Comparison of ENCODE assay signal across 1 cellular context in the genomic region with DNA sequence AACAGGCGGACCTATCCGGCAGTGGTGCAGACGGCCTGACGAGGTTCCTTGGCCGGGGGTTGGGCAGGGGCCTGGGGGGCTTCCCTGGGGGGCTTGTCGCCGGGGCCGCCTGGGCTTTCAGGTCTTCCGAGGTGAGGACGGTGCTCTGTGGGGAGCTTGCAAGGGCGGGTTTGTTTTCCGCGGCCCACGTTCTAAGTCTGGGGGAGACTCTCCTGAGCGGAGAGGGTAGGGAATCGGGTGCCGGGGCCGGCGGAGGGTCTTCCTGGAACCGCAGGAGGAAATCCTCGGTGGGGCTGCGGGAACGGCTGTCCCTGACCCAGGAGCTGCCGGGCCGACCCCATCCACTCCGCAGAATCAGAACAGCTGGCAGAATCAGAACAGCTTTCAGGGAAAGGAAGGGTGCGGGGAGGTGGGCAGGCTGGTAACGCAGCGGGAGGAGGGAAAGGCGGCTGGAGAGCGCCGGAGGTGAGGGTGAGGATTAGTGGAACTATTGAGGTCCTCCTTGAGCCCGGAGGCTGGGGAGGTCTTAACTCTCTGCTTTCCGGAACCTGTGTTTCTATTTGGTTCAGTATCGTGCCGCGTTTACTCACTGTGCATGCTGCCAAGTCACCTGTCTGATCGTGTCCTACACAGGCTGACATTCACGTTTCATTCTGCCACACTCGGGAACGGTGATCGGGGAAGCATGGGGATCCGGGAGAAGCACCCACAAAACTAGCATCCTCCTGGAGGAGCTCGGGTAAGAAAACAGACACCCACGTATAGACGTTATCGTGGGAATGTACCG.
TF ChIP-seq lines count a peak whose summit lies in the region.

No MANE protein-coding gene starts in this region.

TF ChIP-seq in HepG2, 621 proteins besides CTCF, POLR2A, EP300 and RAD21 (continued from another document and continues in another):
- TF ChIP-seq, protein P1, sequence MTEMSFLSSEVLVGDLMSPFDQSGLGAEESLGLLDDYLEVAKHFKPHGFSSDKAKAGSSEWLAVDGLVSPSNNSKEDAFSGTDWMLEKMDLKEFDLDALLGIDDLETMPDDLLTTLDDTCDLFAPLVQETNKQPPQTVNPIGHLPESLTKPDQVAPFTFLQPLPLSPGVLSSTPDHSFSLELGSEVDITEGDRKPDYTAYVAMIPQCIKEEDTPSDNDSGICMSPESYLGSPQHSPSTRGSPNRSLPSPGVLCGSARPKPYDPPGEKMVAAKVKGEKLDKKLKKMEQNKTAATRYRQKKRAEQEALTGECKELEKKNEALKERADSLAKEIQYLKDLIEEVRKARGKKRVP (CRISPR knock-in tag; IDR thresholded peaks at IDR 0.05) = 0 out of 4 replicates have a peak, but pooled peaks of 1 of the 2 experiments have one; percentile 12
- TF ChIP-seq HNRNPL (IDR thresholded peaks at IDR 0.05; ENCODE audit: low read depth, low read length) (no peak), HNRNPK (IDR thresholded peaks at IDR 0.05; ENCODE audit: low read depth, low read length, poor library complexity, severe bottlenecking) (no peak), ZNF318 (CRISPR knock-in tag; IDR thresholded peaks at IDR 0.05) (no peak), ZBTB42 (CRISPR knock-in tag; IDR thresholded peaks at IDR 0.05) (peak; percentile 45; the same call in 1 of the 2 replicates), MEF2D (CRISPR knock-in tag; IDR thresholded peaks at IDR 0.05) (peak; percentile 48; the same call in 1 of the 2 replicates), ZSCAN29 (CRISPR knock-in tag; conservative IDR thresholded peaks at IDR 0.05) (no peak), ZNF577 (CRISPR knock-in tag; IDR thresholded peaks at IDR 0.05; ENCODE audit: borderline replicate concordance, low read depth) (no peak), ZNF607 (CRISPR knock-in tag; IDR thresholded peaks at IDR 0.05; ENCODE audit: borderline replicate concordance) (peak; percentile 40; the same call in 1 of the 2 replicates), KDM5A (IDR thresholded peaks at IDR 0.05; ENCODE audit: borderline replicate concordance, low read length) (peak; percentile 92), ZKSCAN5 (CRISPR knock-in tag; IDR thresholded peaks at IDR 0.05) (peak; percentile 72; the same call in 1 of the 2 replicates), ASH2L (IDR thresholded peaks at IDR 0.05; ENCODE audit: insufficient read length, low read depth, low read length) (peak; percentile 75), ARNT2 (CRISPR knock-in tag; IDR thresholded peaks at IDR 0.05; ENCODE audit: low read depth) (0 out of 2 replicates have a peak, but pooled peaks have one; percentile 15), IRF2 (CRISPR knock-in tag; IDR thresholded peaks at IDR 0.05) (no peak), HINFP (CRISPR knock-in tag; IDR thresholded peaks at IDR 0.05; ENCODE audit: low read depth) (no peak), YEATS4 (CRISPR knock-in tag; IDR thresholded peaks at IDR 0.05; ENCODE audit: borderline replicate concordance) (0 out of 2 replicates have a peak, but pooled peaks have one; percentile 13), FOXJ3 (CRISPR knock-in tag; IDR thresholded peaks at IDR 0.05; ENCODE audit: borderline replicate concordance) (no peak), ZBTB43 (CRISPR knock-in tag; conservative IDR thresholded peaks at IDR 0.05) (0 out of 2 replicates have a peak, but pooled peaks have one; percentile 7), JDP2 (CRISPR knock-in tag; IDR thresholded peaks at IDR 0.05; ENCODE audit: borderline replicate concordance) (no peak), NCOR1 (IDR thresholded peaks at IDR 0.05; ENCODE audit: borderline replicate concordance, low read length) (peak; percentile 37; the same call in 1 of the 2 replicates), ZBTB26 (CRISPR knock-in tag; IDR thresholded peaks at IDR 0.05; ENCODE audit: borderline replicate concordance) (no peak), FIP1L1 (IDR thresholded peaks at IDR 0.05; ENCODE audit: borderline replicate concordance, insufficient read depth, low read depth, low read length) (no peak)
- TF ChIP-seq, protein P2, sequence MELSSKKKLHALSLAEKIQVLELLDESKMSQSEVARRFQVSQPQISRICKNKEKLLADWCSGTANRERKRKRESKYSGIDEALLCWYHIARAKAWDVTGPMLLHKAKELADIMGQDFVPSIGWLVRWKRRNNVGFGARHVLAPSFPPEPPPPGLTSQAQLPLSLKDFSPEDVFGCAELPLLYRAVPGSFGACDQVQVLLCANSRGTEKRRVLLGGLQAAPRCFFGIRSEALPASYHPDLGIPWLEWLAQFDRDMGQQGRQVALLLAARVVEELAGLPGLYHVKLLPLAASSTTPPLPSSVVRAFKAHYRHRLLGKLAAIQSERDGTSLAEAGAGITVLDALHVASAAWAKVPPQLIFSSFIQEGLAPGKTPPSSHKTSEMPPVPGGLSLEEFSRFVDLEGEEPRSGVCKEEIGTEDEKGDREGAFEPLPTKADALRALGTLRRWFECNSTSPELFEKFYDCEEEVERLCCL (CRISPR knock-in tag; IDR thresholded peaks at IDR 0.05; ENCODE audit: borderline replicate concordance) = no peak
- TF ChIP-seq, protein P3, sequence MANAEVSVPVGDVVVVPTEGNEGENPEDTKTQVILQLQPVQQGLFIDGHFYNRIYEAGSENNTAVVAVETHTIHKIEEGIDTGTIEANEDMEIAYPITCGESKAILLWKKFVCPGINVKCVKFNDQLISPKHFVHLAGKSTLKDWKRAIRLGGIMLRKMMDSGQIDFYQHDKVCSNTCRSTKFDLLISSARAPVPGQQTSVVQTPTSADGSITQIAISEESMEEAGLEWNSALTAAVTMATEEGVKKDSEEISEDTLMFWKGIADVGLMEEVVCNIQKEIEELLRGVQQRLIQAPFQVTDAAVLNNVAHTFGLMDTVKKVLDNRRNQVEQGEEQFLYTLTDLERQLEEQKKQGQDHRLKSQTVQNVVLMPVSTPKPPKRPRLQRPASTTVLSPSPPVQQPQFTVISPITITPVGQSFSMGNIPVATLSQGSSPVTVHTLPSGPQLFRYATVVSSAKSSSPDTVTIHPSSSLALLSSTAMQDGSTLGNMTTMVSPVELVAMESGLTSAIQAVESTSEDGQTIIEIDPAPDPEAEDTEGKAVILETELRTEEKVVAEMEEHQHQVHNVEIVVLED (CRISPR knock-in tag; IDR thresholded peaks at IDR 0.05; ENCODE audit: borderline replicate concordance) = no peak
- TF ChIP-seq, protein P4, sequence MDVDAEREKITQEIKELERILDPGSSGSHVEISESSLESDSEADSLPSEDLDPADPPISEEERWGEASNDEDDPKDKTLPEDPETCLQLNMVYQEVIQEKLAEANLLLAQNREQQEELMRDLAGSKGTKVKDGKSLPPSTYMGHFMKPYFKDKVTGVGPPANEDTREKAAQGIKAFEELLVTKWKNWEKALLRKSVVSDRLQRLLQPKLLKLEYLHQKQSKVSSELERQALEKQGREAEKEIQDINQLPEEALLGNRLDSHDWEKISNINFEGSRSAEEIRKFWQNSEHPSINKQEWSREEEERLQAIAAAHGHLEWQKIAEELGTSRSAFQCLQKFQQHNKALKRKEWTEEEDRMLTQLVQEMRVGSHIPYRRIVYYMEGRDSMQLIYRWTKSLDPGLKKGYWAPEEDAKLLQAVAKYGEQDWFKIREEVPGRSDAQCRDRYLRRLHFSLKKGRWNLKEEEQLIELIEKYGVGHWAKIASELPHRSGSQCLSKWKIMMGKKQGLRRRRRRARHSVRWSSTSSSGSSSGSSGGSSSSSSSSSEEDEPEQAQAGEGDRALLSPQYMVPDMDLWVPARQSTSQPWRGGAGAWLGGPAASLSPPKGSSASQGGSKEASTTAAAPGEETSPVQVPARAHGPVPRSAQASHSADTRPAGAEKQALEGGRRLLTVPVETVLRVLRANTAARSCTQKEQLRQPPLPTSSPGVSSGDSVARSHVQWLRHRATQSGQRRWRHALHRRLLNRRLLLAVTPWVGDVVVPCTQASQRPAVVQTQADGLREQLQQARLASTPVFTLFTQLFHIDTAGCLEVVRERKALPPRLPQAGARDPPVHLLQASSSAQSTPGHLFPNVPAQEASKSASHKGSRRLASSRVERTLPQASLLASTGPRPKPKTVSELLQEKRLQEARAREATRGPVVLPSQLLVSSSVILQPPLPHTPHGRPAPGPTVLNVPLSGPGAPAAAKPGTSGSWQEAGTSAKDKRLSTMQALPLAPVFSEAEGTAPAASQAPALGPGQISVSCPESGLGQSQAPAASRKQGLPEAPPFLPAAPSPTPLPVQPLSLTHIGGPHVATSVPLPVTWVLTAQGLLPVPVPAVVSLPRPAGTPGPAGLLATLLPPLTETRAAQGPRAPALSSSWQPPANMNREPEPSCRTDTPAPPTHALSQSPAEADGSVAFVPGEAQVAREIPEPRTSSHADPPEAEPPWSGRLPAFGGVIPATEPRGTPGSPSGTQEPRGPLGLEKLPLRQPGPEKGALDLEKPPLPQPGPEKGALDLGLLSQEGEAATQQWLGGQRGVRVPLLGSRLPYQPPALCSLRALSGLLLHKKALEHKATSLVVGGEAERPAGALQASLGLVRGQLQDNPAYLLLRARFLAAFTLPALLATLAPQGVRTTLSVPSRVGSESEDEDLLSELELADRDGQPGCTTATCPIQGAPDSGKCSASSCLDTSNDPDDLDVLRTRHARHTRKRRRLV (CRISPR knock-in tag; IDR thresholded peaks at IDR 0.05) = peak; percentile 2; the same call in 1 of the 2 replicates
